In the genomic region with DNA sequence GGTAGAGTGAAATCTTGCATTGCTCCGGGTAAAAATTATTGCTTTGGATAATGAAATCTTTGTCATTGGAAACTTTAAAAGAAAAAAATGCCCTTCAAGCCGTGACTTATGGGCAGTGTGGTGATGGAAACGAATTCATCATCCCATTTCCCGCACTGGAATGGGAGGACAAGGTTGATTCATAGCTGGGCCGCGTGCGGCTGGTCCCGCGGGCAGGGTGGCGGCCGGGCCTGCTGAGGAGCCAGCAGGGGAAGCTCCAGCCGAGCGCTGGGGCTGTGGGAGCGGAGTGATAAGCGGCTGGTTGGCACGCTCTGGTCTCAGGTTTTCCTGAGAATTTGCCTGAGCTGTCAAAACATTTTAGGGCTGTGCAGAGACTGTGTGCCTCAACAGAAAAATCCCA, we compare ENCODE assay signal across 1 cellular context.
TF ChIP-seq lines count a peak whose summit lies in the region.

No MANE protein-coding gene starts in this region.

TF ChIP-seq in K562, 482 proteins besides CTCF, POLR2A, EP300 and RAD21:
- TF ChIP-seq NCOA4 (IDR thresholded peaks at IDR 0.05; ENCODE audit: partially characterized antibody) (no peak), SIN3A (IDR thresholded peaks at IDR 0.05; ENCODE audit: borderline replicate concordance in 2 of 2, control insufficient read depth in 1 of 2, low read depth in 2 of 2, low read length in 2 of 2) (no peak), NEUROD1 (IDR thresholded peaks at IDR 0.05; ENCODE audit: borderline replicate concordance, low read depth, low read length, partially characterized antibody) (no peak), GATAD2B (IDR thresholded peaks at IDR 0.05; ENCODE audit: borderline replicate concordance) (no peak), SMC3 (conservative IDR thresholded peaks at IDR 0.05; ENCODE audit: insufficient read depth, low read depth, low read length) (no peak), ZNF57 (CRISPR knock-in tag; IDR thresholded peaks at IDR 0.05) (no peak), ZNF282 (CRISPR knock-in tag; IDR thresholded peaks at IDR 0.05) (no peak), ZNF263 (CRISPR knock-in tag; IDR thresholded peaks at IDR 0.05; ENCODE audit: borderline replicate concordance) (no peak), PML (IDR thresholded peaks at IDR 0.05; ENCODE audit: low read length) (no peak), ZNF780A (CRISPR knock-in tag; IDR thresholded peaks at IDR 0.05) (no peak), ZC3H11A (IDR thresholded peaks at IDR 0.05; ENCODE audit: low read depth, low read length) (no peak)
- TF ChIP-seq, protein P1, sequence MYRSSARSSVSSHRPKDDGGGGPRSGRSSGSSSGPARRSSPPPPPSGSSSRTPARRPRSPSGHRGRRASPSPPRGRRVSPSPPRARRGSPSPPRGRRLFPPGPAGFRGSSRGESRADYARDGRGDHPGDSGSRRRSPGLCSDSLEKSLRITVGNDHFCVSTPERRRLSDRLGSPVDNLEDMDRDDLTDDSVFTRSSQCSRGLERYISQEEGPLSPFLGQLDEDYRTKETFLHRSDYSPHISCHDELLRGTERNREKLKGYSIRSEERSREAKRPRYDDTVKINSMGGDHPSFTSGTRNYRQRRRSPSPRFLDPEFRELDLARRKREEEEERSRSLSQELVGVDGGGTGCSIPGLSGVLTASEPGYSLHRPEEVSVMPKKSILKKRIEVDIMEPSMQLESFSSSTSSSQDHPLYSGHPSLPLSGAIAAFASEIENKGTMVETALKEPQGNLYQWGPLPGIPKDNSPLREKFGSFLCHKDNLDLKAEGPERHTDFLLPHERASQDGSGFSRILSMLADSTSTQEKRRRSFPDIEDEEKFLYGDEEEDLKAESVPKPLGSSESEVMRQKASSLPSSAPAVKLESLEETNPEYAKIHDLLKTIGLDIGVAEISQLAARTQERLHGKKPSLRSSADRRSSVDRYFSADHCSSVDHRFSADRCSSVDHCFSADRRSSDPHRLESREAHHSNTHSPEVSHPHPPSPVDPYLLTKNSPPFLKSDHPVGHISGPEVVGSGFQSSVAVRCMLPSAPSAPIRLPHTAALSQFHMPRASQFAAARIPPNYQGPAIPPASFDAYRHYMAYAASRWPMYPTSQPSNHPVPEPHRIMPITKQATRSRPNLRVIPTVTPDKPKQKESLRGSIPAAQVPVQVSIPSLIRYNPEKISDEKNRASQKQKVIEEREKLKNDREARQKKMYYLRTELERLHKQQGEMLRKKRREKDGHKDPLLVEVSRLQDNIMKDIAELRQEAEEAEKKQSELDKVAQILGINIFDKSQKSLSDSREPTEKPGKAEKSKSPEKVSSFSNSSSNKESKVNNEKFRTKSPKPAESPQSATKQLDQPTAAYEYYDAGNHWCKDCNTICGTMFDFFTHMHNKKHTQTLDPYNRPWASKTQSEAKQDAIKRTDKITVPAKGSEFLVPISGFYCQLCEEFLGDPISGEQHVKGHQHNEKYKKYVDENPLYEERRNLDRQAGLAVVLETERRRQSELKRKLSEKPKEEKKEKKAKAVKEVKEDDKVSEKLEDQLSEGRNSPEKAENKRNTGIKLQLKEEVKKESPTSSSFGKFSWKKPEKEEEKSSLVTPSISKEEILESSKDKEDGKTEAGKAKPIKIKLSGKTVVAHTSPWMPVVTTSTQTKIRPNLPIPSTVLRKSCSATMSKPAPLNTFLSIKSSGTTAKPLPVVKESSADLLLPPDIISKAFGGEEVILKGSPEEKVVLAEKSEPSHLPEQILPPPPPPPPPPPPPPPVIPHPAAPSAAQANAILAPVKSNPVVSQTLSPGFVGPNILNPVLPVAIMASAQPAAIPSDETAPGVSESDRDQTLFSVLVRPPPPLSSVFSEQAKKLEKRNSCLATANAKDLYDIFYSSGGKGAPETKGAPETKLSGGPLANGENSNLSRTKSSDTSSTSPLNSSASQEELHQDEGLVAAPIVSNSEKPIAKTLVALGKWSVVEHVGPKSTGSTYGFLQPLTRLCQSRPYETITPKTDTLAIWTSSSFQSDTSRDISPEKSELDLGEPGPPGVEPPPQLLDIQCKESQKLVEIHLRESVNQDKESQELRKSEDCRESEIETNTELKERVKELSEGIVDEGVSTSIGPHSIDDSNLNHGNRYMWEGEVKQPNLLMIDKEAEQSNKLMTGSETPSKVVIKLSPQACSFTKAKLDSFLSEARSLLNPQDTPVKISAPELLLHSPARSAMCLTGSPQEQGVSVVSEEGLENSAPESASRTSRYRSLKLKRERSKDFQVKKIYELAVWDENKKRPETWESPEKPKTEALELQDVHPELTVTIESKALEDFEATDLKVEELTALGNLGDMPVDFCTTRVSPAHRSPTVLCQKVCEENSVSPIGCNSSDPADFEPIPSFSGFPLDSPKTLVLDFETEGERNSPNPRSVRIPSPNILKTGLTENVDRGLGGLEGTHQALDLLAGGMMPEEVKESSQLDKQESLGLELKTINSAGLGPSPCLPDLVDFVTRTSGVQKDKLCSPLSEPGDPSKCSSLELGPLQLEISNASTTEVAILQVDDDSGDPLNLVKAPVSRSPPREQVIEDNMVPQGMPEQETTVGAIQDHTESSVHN (IDR thresholded peaks at IDR 0.05; ENCODE audit: borderline replicate concordance in 1 of 2, low read depth in 1 of 2), result no peak
- TF ChIP-seq, protein P2, sequence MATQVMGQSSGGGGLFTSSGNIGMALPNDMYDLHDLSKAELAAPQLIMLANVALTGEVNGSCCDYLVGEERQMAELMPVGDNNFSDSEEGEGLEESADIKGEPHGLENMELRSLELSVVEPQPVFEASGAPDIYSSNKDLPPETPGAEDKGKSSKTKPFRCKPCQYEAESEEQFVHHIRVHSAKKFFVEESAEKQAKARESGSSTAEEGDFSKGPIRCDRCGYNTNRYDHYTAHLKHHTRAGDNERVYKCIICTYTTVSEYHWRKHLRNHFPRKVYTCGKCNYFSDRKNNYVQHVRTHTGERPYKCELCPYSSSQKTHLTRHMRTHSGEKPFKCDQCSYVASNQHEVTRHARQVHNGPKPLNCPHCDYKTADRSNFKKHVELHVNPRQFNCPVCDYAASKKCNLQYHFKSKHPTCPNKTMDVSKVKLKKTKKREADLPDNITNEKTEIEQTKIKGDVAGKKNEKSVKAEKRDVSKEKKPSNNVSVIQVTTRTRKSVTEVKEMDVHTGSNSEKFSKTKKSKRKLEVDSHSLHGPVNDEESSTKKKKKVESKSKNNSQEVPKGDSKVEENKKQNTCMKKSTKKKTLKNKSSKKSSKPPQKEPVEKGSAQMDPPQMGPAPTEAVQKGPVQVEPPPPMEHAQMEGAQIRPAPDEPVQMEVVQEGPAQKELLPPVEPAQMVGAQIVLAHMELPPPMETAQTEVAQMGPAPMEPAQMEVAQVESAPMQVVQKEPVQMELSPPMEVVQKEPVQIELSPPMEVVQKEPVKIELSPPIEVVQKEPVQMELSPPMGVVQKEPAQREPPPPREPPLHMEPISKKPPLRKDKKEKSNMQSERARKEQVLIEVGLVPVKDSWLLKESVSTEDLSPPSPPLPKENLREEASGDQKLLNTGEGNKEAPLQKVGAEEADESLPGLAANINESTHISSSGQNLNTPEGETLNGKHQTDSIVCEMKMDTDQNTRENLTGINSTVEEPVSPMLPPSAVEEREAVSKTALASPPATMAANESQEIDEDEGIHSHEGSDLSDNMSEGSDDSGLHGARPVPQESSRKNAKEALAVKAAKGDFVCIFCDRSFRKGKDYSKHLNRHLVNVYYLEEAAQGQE (CRISPR knock-in tag; IDR thresholded peaks at IDR 0.05; ENCODE audit: low read depth), result no peak
- TF ChIP-seq, protein P3, sequence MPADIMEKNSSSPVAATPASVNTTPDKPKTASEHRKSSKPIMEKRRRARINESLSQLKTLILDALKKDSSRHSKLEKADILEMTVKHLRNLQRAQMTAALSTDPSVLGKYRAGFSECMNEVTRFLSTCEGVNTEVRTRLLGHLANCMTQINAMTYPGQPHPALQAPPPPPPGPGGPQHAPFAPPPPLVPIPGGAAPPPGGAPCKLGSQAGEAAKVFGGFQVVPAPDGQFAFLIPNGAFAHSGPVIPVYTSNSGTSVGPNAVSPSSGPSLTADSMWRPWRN (IDR thresholded peaks at IDR 0.05; ENCODE audit: low read depth), result no peak
